ENCODE assay signal across 14 cellular contexts in genomic region chr22:49291781-49292180, GRCh38.
DNase-seq lines count a peak whose midpoint lies in the region; TF ChIP-seq lines count a peak whose summit lies in the region.
"Had no signal": no experiment of that assay in that cellular context is flagged by ENCODE, and none has a peak within 500 bp of the region (broad histone marks: within the 10 kb centered on the region; RNA-seq: fewer than 3 reads in every experiment).

No MANE protein-coding gene starts in this region.

- H3K27me3 Mint-ChIP-seq in H9 (ENCODE audit: low read depth), result peaks cover 24% of the 10 kb centered on the region
- H3K27me3 Mint-ChIP-seq in activated CD4-positive, alpha-beta memory T cell treated with anti-CD3 and anti-CD28 coated beads, Interleukin-2, amount 10 ng/mL, durations not matched to agents 7 days and 5 days, result no peaks in the 10 kb centered on the region

- H3K4me1 ChIP-seq in H9 (ENCODE audit: insufficient read depth, low read length), result no peaks in the 10 kb centered on the region; the same call in 1 of the 2 replicates
- peaks cover 0 to 3% of the 10 kb centered on the region in 2 donors for H3K4me1 ChIP-seq in neuronal stem cell (ENCODE audit: control insufficient read depth in 2 of 2, insufficient read depth in 1 of 2, low read depth in 1 of 2, low read length in 2 of 2)
- H3K4me1 ChIP-seq in tibial artery, result no peaks in the 10 kb centered on the region

- H3K56ac ChIP-seq in H9 (ENCODE audit: insufficient read length, low read depth, low read length), result no peak overlapping the region

- DNase-seq in activated effector memory CD4-positive, alpha-beta T cell treated with anti-CD3 and anti-CD28 coated beads, Interleukin-2, amount 50 U/mL, for 16 hours, result peak; percentile 37
- no peak for DNase-seq in activated effector memory CD4-positive, alpha-beta T cell treated with Interleukin-2 at 50 U/mL for 16 hours
- DNase-seq in H9 (no peak), neuronal stem cell (ENCODE audit: low spot score) (no peak), tibial artery (peak; percentile 5 to 13), WERI-Rb-1 (no peak), DMS153 treated with DMSO at 0.1 percent for 48 hours (lab: John Stamatoyannopoulos, UW; ENCODE audit: unreplicated experiment) (no peak)
- no peak for DNase-seq in activated CD4-positive, alpha-beta memory T cell treated with anti-CD3 and anti-CD28 coated beads, Interleukin-2, amount 10 ng/mL, durations not matched to agents 7 days and 5 days
- DNase-seq: ACHN; CD4-positive, CD25-positive, alpha-beta regulatory T cell; DMS 273 treated with DMSO at 0.1 percent for 48 hours; DMS79; GM23248 had no signal

- intact Hi-C loops in tibial artery (cut with DNase I; ENCODE audit: low total_unique reads), result no loop called here

- TF ChIP-seq CTCF in H9 (conservative IDR thresholded peaks at IDR 0.05) (no peak), tibial artery (IDR thresholded peaks at IDR 0.05) (no peak), WERI-Rb-1 (IDR thresholded peaks at IDR 0.05; ENCODE audit: low read depth, low read length) (no peak)

- H3K4me2 ChIP-seq in H9 (ENCODE audit: insufficient read depth, insufficient read length, low read length), result no peak overlapping the region
- no peak overlapping the region for H3K4me2 ChIP-seq in neuronal stem cell (ENCODE audit: insufficient read depth, low read length, poor library complexity, severe bottlenecking)

- WGBS in H9 (ENCODE audit: extremely low coverage, insufficient read length, low lambda C conversion rate), result no CpG with 5 or more reads among the region's 5 CpGs
- WGBS in neuronal stem cell (ENCODE audit: extremely low coverage in 2 of 2, insufficient read length in 2 of 2, insufficient replicate concordance in 1 of 2), 2 donors, result no CpG with 5 or more reads among the region's 5 CpGs

- no peak overlapping the region for H2BK5ac ChIP-seq in H9 (ENCODE audit: insufficient read length, low read length)
- H2BK5ac ChIP-seq in neuronal stem cell (ENCODE audit: low read length), result no peak overlapping the region

- H3K14ac ChIP-seq in H9 (ENCODE audit: insufficient read depth, low read length) (no peak overlapping the region), neuronal stem cell (ENCODE audit: low read length) (peak overlapping the region; percentile 83)

- H4K20me1 ChIP-seq in H9 (ENCODE audit: control insufficient read depth, insufficient read depth, insufficient read length), result no peaks in the 10 kb centered on the region
- H4K20me1 ChIP-seq: BLaER1 treated with 17β-estradiol and CSF1 and Interleukin-3, amounts not matched to agents 10 nM and 100 nM had no signal

- H3K4me1 Mint-ChIP-seq in H9, result peaks cover 13 to 15% of the 10 kb centered on the region in 2 experiments
- no peaks in the 10 kb centered on the region for H3K4me1 Mint-ChIP-seq in activated CD4-positive, alpha-beta memory T cell treated with anti-CD3 and anti-CD28 coated beads, Interleukin-2, amount 10 ng/mL, durations not matched to agents 7 days and 5 days
- H3K4me1 Mint-ChIP-seq: CD4-positive, CD25-positive, alpha-beta regulatory T cell had no signal

- H3K27me3 ChIP-seq in H9 (ENCODE audit: insufficient read depth, low read length) (no peaks in the 10 kb centered on the region), neuronal stem cell (ENCODE audit: control insufficient read depth in 3 of 3, insufficient read depth in 3 of 3, low read depth in 1 of 3, low read length in 3 of 3) (peaks cover 0 to under 1% (median 0%) of the 10 kb centered on the region in 3 experiments), tibial artery (no peaks in the 10 kb centered on the region), WERI-Rb-1 (ENCODE audit: insufficient read depth, low read depth, severe bottlenecking) (no peaks in the 10 kb centered on the region)
- H3K27me3 ChIP-seq: BLaER1 treated with 17β-estradiol and CSF1 and Interleukin-3, amounts not matched to agents 10 nM and 100 nM had no signal

- H3K4me3 Mint-ChIP-seq in H9, result no peak overlapping the region
- no peak overlapping the region for H3K4me3 Mint-ChIP-seq in activated CD4-positive, alpha-beta memory T cell treated with anti-CD3 and anti-CD28 coated beads, Interleukin-2, amount 10 ng/mL, durations not matched to agents 7 days and 5 days
- H3K4me3 Mint-ChIP-seq: CD4-positive, CD25-positive, alpha-beta regulatory T cell had no signal

- peak overlapping the region in 2 of 3 experiments; percentile 44 to 52; a peak in 1 of 7 replicates for H3K27ac Mint-ChIP-seq in H9
- no peak overlapping the region for H3K27ac Mint-ChIP-seq in activated CD4-positive, alpha-beta memory T cell treated with anti-CD3 and anti-CD28 coated beads, Interleukin-2, amount 10 ng/mL, durations not matched to agents 7 days and 5 days
- H3K27ac Mint-ChIP-seq: CD4-positive, CD25-positive, alpha-beta regulatory T cell had no signal

- H3K4me3 ChIP-seq in neuronal stem cell (ENCODE audit: low read length in 2 of 2) (no peak overlapping the region), tibial artery (no peak overlapping the region), WERI-Rb-1 (ENCODE audit: low read depth, low read length) (no peak overlapping the region)
- H3K4me3 ChIP-seq: BLaER1 treated with 17β-estradiol and CSF1 and Interleukin-3, amounts not matched to agents 10 nM and 100 nM; GM23248 had no signal

- H2AFZ ChIP-seq in H9 (ENCODE audit: low read length) (no peak overlapping the region), neuronal stem cell (ENCODE audit: low read length) (no peak overlapping the region)
- H2AFZ ChIP-seq: GM23248 had no signal

- no peak overlapping the region for H3K23ac ChIP-seq in H9 (ENCODE audit: insufficient read length, low read depth, low read length)
- H3K23ac ChIP-seq in neuronal stem cell (ENCODE audit: low read depth, low read length, poor library complexity), result no peak overlapping the region

- no peaks in the 10 kb centered on the region for H3K79me2 ChIP-seq in H9 (ENCODE audit: insufficient read depth, low read length)

- H4K8ac ChIP-seq in H9 (replicated peaks; ENCODE audit: insufficient read length, low read depth, low read length) (no peak overlapping the region), neuronal stem cell (ENCODE audit: low read depth, low read length) (no peak overlapping the region)

- no peak overlapping the region for H4K5ac ChIP-seq in H9 (ENCODE audit: insufficient read length, low read depth, low read length)

- H2BK15ac ChIP-seq in H9 (ENCODE audit: low read depth, low read length) (no peak overlapping the region), neuronal stem cell (ENCODE audit: low read length) (peak overlapping the region; percentile 63)

- no peak overlapping the region for H3T11ph ChIP-seq in H9 (ENCODE audit: low read length)

- H2BK12ac ChIP-seq in H9 (ENCODE audit: insufficient read length, low read depth, low read length) (no peak overlapping the region), neuronal stem cell (ENCODE audit: low read length) (peak overlapping the region; percentile 25)

- H3K79me1 ChIP-seq in H9 (ENCODE audit: insufficient read depth, low read depth, low read length, poor library complexity, severe bottlenecking) (no peaks in the 10 kb centered on the region), neuronal stem cell (ENCODE audit: low read depth, low read length) (no peaks in the 10 kb centered on the region)

- no peaks in the 10 kb centered on the region for H3K23me2 ChIP-seq in H9 (ENCODE audit: insufficient read length, low read depth, low read length, poor library complexity, severe bottlenecking)

- H3K27ac ChIP-seq in H9 (ENCODE audit: insufficient read length, low read depth, low read length) (no peak overlapping the region), neuronal stem cell (replicated peaks; ENCODE audit: low read length) (no peak overlapping the region), tibial artery (no peak overlapping the region), WERI-Rb-1 (no peak overlapping the region)
- H3K27ac ChIP-seq: BLaER1 treated with 17β-estradiol and CSF1 and Interleukin-3, amounts not matched to agents 10 nM and 100 nM; GM23248 had no signal

- H2AK5ac ChIP-seq in H9 (ENCODE audit: insufficient read length, low read length), result no peak overlapping the region
- H2AK5ac ChIP-seq in neuronal stem cell (ENCODE audit: low read depth, low read length), result peak overlapping the region; percentile 47

- H4K91ac ChIP-seq in H9 (ENCODE audit: insufficient read length, low read depth, low read length) (no peak overlapping the region), neuronal stem cell (ENCODE audit: low read depth, low read length, poor library complexity) (no peak overlapping the region)

- peaks cover 0 to 13% (median 6%) of the 10 kb centered on the region in 3 experiments; a peak in 4 of 7 replicates for H3K36me3 Mint-ChIP-seq in H9 (ENCODE audit: insufficient read depth in 1 of 3, low read depth in 3 of 3)
- no peaks in the 10 kb centered on the region for H3K36me3 Mint-ChIP-seq in activated CD4-positive, alpha-beta memory T cell treated with anti-CD3 and anti-CD28 coated beads, Interleukin-2, amount 10 ng/mL, durations not matched to agents 7 days and 5 days (ENCODE audit: low read depth)
- H3K36me3 Mint-ChIP-seq: CD4-positive, CD25-positive, alpha-beta regulatory T cell had no signal

- H3K9me3 ChIP-seq in H9 (ENCODE audit: control insufficient read depth, low read depth, low read length) (no peaks in the 10 kb centered on the region), neuronal stem cell (replicated peaks in 1 of 2; ENCODE audit: control insufficient read depth in 2 of 2, insufficient read depth in 1 of 2, low read depth in 1 of 2, low read length in 2 of 2) (peaks cover 0 to 7% of the 10 kb centered on the region in 2 donors), tibial artery (peaks cover 0 to 15% (median 8%) of the 10 kb centered on the region in 3 donors), WERI-Rb-1 (ENCODE audit: severe bottlenecking) (peaks cover 11% of the 10 kb centered on the region)

- H3K9me3 Mint-ChIP-seq in H9, result peaks cover 6 to 20% of the 10 kb centered on the region in 2 experiments; a peak in 4 of 5 replicates
- H3K9me3 Mint-ChIP-seq in activated CD4-positive, alpha-beta memory T cell treated with anti-CD3 and anti-CD28 coated beads, Interleukin-2, amount 10 ng/mL, durations not matched to agents 7 days and 5 days, result no peaks in the 10 kb centered on the region

- H3K9ac ChIP-seq in H9 (ENCODE audit: extremely low read depth, insufficient read length, low read length) (no peak overlapping the region), neuronal stem cell (ENCODE audit: low read depth, low read length, poor library complexity) (no peak overlapping the region)
- H3K9ac ChIP-seq: BLaER1 treated with 17β-estradiol and CSF1 and Interleukin-3, amounts not matched to agents 10 nM and 100 nM; GM23248 had no signal

- CTCF ChIA-PET in activated CD4-positive, alpha-beta memory T cell treated with anti-CD3 and anti-CD28 coated beads, Interleukin-2, amount 10 ng/mL, durations not matched to agents 7 days and 5 days (lab: Charles Lee), result no interaction called here

- POLR2A ChIA-PET in activated CD4-positive, alpha-beta memory T cell treated with anti-CD3 and anti-CD28 coated beads, Interleukin-2, amount 10 ng/mL, durations not matched to agents 7 days and 5 days (lab: Charles Lee), result no interaction called here

- H3K36me3 ChIP-seq in neuronal stem cell (replicated peaks in 1 of 2; ENCODE audit: control insufficient read depth in 2 of 2, insufficient read depth in 2 of 2, low read length in 2 of 2), result no peaks in the 10 kb centered on the region
- no peaks in the 10 kb centered on the region for H3K36me3 ChIP-seq in tibial artery
- H3K36me3 ChIP-seq in WERI-Rb-1, result no peaks in the 10 kb centered on the region
- H3K36me3 ChIP-seq: BLaER1 treated with 17β-estradiol and CSF1 and Interleukin-3, amounts not matched to agents 10 nM and 100 nM had no signal

- H2BK120ac ChIP-seq in H9 (ENCODE audit: low read depth, low read length, poor library complexity, severe bottlenecking) (no peak overlapping the region), neuronal stem cell (ENCODE audit: low read depth, low read length) (no peak overlapping the region)

- no peak overlapping the region for H3K18ac ChIP-seq in H9 (ENCODE audit: insufficient read length, low read depth, low read length)
- H3K18ac ChIP-seq in neuronal stem cell (ENCODE audit: low read length), result no peak overlapping the region

- no peak overlapping the region for H2BK20ac ChIP-seq in H9 (ENCODE audit: low read depth, low read length, poor library complexity, severe bottlenecking)

- H3K4ac ChIP-seq in H9 (ENCODE audit: low read depth, low read length) (no peak overlapping the region), neuronal stem cell (ENCODE audit: low read length) (no peak overlapping the region)

Comparison
In these comparisons a context has a peak if more than half of its experiments do, and no peak if none do; other contexts are left out.
1. DNase-seq: peak in activated effector memory CD4-positive, alpha-beta T cell treated with anti-CD3 and anti-CD28 coated beads, Interleukin-2, amount 50 U/mL, for 16 hours (single experiment) and tibial artery (2 of 2); none in activated effector memory CD4-positive, alpha-beta T cell treated with Interleukin-2 at 50 U/mL for 16 hours (single experiment), H9 (single experiment), neuronal stem cell (single experiment), WERI-Rb-1 (single experiment), DMS153 treated with DMSO at 0.1 percent for 48 hours (single experiment) and activated CD4-positive, alpha-beta memory T cell treated with anti-CD3 and anti-CD28 coated beads, Interleukin-2, amount 10 ng/mL, durations not matched to agents 7 days and 5 days (single experiment).